Comparison of ENCODE assay signal across 28 cellular contexts in the genomic region with DNA sequence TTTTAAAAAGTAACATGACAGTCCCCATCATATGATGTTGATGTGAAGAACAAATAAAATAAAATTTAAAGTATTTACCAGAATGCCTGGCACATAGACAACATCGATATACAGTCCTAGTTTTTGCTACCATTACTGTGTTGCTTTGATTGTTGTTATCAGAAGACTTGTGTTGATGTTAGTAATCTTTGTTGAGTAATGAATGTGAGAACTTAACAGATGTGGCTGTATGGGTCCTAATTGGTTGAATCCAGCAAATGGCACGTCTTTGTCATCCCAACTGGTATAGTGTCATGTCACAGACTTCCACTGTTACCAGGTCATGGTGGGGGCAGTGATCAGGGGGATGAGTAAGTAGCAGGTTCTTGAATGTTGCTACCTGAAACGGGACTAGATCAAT.
"Had no signal": no experiment of that assay in that cellular context is flagged by ENCODE, and none has a peak within 500 bp of the region (broad histone marks: within the 10 kb centered on the region; RNA-seq: fewer than 3 reads in every experiment).

No MANE protein-coding gene starts in this region.

- H3K79me2 ChIP-seq: parathyroid adenoma had no signal

- H3K27ac Mint-ChIP-seq: immature natural killer cell; naive thymus-derived CD4-positive, alpha-beta T cell; natural killer cell treated with Interleukin-12 subunit alpha and Interleukin-12 subunit beta and Interleukin-15 and Interleukin-18, amount 100 ng/mL, for 72 hours; stimulated activated naive B cell treated with anti-CD40 and anti-IgM and Interleukin-4, amounts not matched to agents 10 μg/mL and 1 μg/mL and 100 μg/mL, for 72 hours had no signal

- H3K36me3 ChIP-seq: left ventricle myocardium inferior, right atrium auricular region, right lobe of liver, stomach, thoracic aorta, tibial nerve, upper lobe of left lung, vagina had no signal

- H3K4me1 ChIP-seq: left ventricle myocardium inferior, parathyroid adenoma, psoas muscle, right atrium auricular region, right lobe of liver, stomach, tibial nerve, upper lobe of left lung, vagina had no signal

- H3K4me3 ChIP-seq: left ventricle myocardium inferior, lung, mucosa of descending colon, psoas muscle, right atrium auricular region, right lobe of liver, smooth muscle cell, stomach, thoracic aorta, tibial nerve, upper lobe of left lung, vagina had no signal

- H3K4me1 Mint-ChIP-seq: immature natural killer cell; naive thymus-derived CD4-positive, alpha-beta T cell; neural crest cell; stimulated activated naive B cell treated with anti-CD40 and anti-IgM and Interleukin-4, amounts not matched to agents 10 μg/mL and 1 μg/mL and 100 μg/mL, for 72 hours had no signal

- DNase-seq: head of caudate nucleus; hypothalamus; immature natural killer cell; kidney; left ventricle myocardium inferior; midbrain; naive thymus-derived CD4-positive, alpha-beta T cell; nucleus accumbens; psoas muscle; right lobe of liver; stimulated activated CD4-positive, alpha-beta T cell treated with anti-CD3 and anti-CD28 coated beads, Interleukin-1b, Interleukin-23, amount 100 ng/mL, for 48 hours; stimulated activated CD4-positive, alpha-beta T cell treated with anti-CD3 and anti-CD28 coated beads, Interleukin-2, amount 100 ng/mL, for 48 hours; stimulated activated CD4-positive, alpha-beta T cell treated with anti-CD3 and anti-CD28 coated beads, Interleukin-4, amount 100 ng/mL, for 4 hours; stimulated activated CD8-positive, alpha-beta memory T cell treated with anti-CD3 and anti-CD28 coated beads, Interleukin-4, amount 100 ng/mL, for 48 hours; stimulated activated naive B cell treated with anti-CD40 and anti-IgM and Interleukin-4, amounts not matched to agents 10 μg/mL and 1 μg/mL and 100 μg/mL, for 72 hours; stimulated activated naive CD8-positive, alpha-beta T cell treated with anti-CD3 and anti-CD28 coated beads, Interleukin-15, Interleukin-2, amounts not matched to agents 100 U/mL and 50 U/mL, for 24 hours; stomach; upper lobe of left lung had no signal

- H3K36me3 Mint-ChIP-seq: stimulated activated naive B cell treated with anti-CD40 and anti-IgM and Interleukin-4, amounts not matched to agents 10 μg/mL and 1 μg/mL and 100 μg/mL, for 72 hours had no signal

- H3K27ac ChIP-seq: left ventricle myocardium inferior, parathyroid adenoma, psoas muscle, right atrium auricular region, right lobe of liver, stomach, thoracic aorta, tibial nerve, upper lobe of left lung, vagina had no signal

- H2AFZ ChIP-seq: parathyroid adenoma had no signal

- ATAC-seq: naive thymus-derived CD4-positive, alpha-beta T cell; natural killer cell treated with Interleukin-12 subunit alpha and Interleukin-12 subunit beta and Interleukin-15 and Interleukin-18, amount 100 ng/mL, for 72 hours; psoas muscle; right lobe of liver; stimulated activated naive B cell treated with anti-CD40 and anti-IgM and Interleukin-4, amounts not matched to agents 10 μg/mL and 1 μg/mL and 100 μg/mL, for 72 hours; stimulated activated naive CD8-positive, alpha-beta T cell treated with anti-CD3 and anti-CD28 coated beads, Interleukin-15, Interleukin-2, amounts not matched to agents 100 U/mL and 50 U/mL, for 24 hours had no signal

- H3K4me3 Mint-ChIP-seq: immature natural killer cell; naive thymus-derived CD4-positive, alpha-beta T cell; natural killer cell treated with Interleukin-12 subunit alpha and Interleukin-12 subunit beta and Interleukin-15 and Interleukin-18, amount 100 ng/mL, for 72 hours; neural crest cell; stimulated activated naive B cell treated with anti-CD40 and anti-IgM and Interleukin-4, amounts not matched to agents 10 μg/mL and 1 μg/mL and 100 μg/mL, for 72 hours had no signal

- H3K9me3 Mint-ChIP-seq: neural crest cell had no signal

- H3K4me2 ChIP-seq: smooth muscle cell had no signal

- H3K27me3 ChIP-seq: right atrium auricular region, right lobe of liver, stomach, tibial nerve, upper lobe of left lung, vagina had no signal

- H3K9me3 ChIP-seq: left ventricle myocardium inferior, mucosa of descending colon, psoas muscle, right atrium auricular region, right lobe of liver, stomach, thoracic aorta, tibial nerve, upper lobe of left lung, vagina had no signal

- H3K27me3 Mint-ChIP-seq: naive thymus-derived CD4-positive, alpha-beta T cell; natural killer cell treated with Interleukin-12 subunit alpha and Interleukin-12 subunit beta and Interleukin-15 and Interleukin-18, amount 100 ng/mL, for 72 hours; stimulated activated naive B cell treated with anti-CD40 and anti-IgM and Interleukin-4, amounts not matched to agents 10 μg/mL and 1 μg/mL and 100 μg/mL, for 72 hours had no signal
